ENCODE assay signal across 29 cellular contexts in the genomic region with DNA sequence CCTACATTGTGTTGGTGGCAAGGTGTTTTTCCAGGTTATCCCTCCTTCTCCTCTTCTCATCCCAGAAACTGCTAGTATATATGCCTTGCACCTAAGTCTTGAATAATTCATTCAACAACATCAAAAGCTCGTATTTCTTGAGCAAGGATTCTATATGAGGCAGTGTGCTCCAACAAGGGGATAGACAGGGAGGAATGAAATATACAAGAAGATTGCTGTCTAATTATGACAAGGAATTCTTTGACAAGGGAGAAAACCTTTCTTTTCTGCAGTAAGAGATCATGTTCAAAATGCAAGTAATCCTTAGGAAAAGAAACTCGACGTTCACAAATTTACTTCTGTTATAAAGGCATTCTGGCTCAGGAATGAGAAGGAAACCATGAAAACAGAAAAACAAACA.
"Had no signal": no experiment of that assay in that cellular context is flagged by ENCODE, and none has a peak within 500 bp of the region (broad histone marks: within the 10 kb centered on the region; RNA-seq: fewer than 3 reads in every experiment).

No MANE protein-coding gene starts in this region.

- H3K4me3 Mint-ChIP-seq: stimulated activated effector memory CD8-positive, alpha-beta T cell treated with anti-CD3 and anti-CD28 coated beads, Interleukin-12 subunit alpha, Interleukin-12 subunit beta, amount 100 ng/mL, for 72 hours; stimulated activated memory B cell treated with anti-CD40 and anti-IgM and Interleukin-4, amounts not matched to agents 10 μg/mL and 1 μg/mL and 100 μg/mL, for 72 hours; stimulated activated naive B cell treated with anti-CD40 and anti-IgM and Interleukin-4, amounts not matched to agents 10 μg/mL and 1 μg/mL and 100 μg/mL, for 72 hours; stimulated activated naive CD8-positive, alpha-beta T cell treated with anti-CD3 and anti-CD28 coated beads, Interleukin-15, amount 100 ng/mL, for 72 hours; stimulated activated naive CD8-positive, alpha-beta T cell treated with anti-CD3 and anti-CD28 coated beads, Interleukin-15, Interleukin-2, amounts not matched to agents 100 ng/mL and 50 ng/mL, for 24 hours; type B pancreatic cell had no signal

- H3K27me3 ChIP-seq: stomach, suprapubic skin, testis, thyroid gland, tibial artery, tibial nerve, transverse colon, upper lobe of left lung, upper lobe of right lung, uterus, vagina had no signal

- H3K4me1 ChIP-seq: stomach, suprapubic skin, testis, thyroid gland, tibial artery, tibial nerve, transverse colon, upper lobe of left lung, upper lobe of right lung, uterus, vagina had no signal

- H3K9me3 Mint-ChIP-seq: type B pancreatic cell had no signal

- H3K27ac Mint-ChIP-seq: stimulated activated effector memory CD8-positive, alpha-beta T cell treated with anti-CD3 and anti-CD28 coated beads, Interleukin-12 subunit alpha, Interleukin-12 subunit beta, amount 100 ng/mL, for 72 hours; stimulated activated memory B cell treated with anti-CD40 and anti-IgM and Interleukin-4, amounts not matched to agents 10 μg/mL and 1 μg/mL and 100 μg/mL, for 72 hours; stimulated activated naive B cell treated with anti-CD40 and anti-IgM and Interleukin-4, amounts not matched to agents 10 μg/mL and 1 μg/mL and 100 μg/mL, for 72 hours; stimulated activated naive CD8-positive, alpha-beta T cell treated with anti-CD3 and anti-CD28 coated beads, Interleukin-15, amount 100 ng/mL, for 72 hours; stimulated activated naive CD8-positive, alpha-beta T cell treated with anti-CD3 and anti-CD28 coated beads, Interleukin-15, Interleukin-2, amounts not matched to agents 100 ng/mL and 50 ng/mL, for 24 hours; type B pancreatic cell had no signal

- DNase-seq: stimulated activated CD4-positive, alpha-beta T cell treated with anti-CD3 and anti-CD28 coated beads, Interleukin-2, amount 100 ng/mL, for 48 hours; stimulated activated CD4-positive, alpha-beta T cell treated with anti-CD3 and anti-CD28 coated beads, Interleukin-4, amount 100 ng/mL, for 1 hour; stimulated activated CD4-positive, alpha-beta T cell treated with anti-CD3 and anti-CD28 coated beads, Interleukin-4, amount 100 ng/mL, for 24 hours; stimulated activated CD4-positive, alpha-beta T cell treated with anti-CD3 and anti-CD28 coated beads, Interleukin-4, amount 100 ng/mL, for 4 hours; stimulated activated CD8-positive, alpha-beta memory T cell treated with anti-CD3 and anti-CD28 coated beads, Interleukin-4, amount 100 ng/mL, for 48 hours; stimulated activated naive B cell treated with anti-CD40 and anti-IgM and Interleukin-4, amounts not matched to agents 10 μg/mL and 1 μg/mL and 100 μg/mL, for 72 hours; stimulated activated naive CD4-positive, alpha-beta T cell; stimulated activated naive CD4-positive, alpha-beta T cell treated with Interleukin-2 at 50 U/mL for 16 hours; stimulated activated naive CD8-positive, alpha-beta T cell treated with anti-CD3 and anti-CD28 coated beads, Interleukin-15, amount 100 ng/mL, for 72 hours; stimulated activated naive CD8-positive, alpha-beta T cell treated with anti-CD3 and anti-CD28 coated beads, Interleukin-15, Interleukin-2, amounts not matched to agents 100 U/mL and 50 U/mL, for 24 hours; stomach; substantia nigra; testis; thyroid gland; tibial artery; transverse colon; trophoblast cell; upper lobe of left lung; upper lobe of right lung; uterus had no signal

- H3K27ac ChIP-seq: stomach, suprapubic skin, testis, thoracic aorta, thyroid gland, tibial artery, tibial nerve, transverse colon, upper lobe of left lung, upper lobe of right lung, uterus, vagina had no signal

- H3K4me3 ChIP-seq: stomach, suprapubic skin, testis, thoracic aorta, thyroid gland, tibial artery, tibial nerve, transverse colon, upper lobe of left lung, upper lobe of right lung, uterus, vagina had no signal

- ATAC-seq: stimulated activated effector memory CD8-positive, alpha-beta T cell treated with anti-CD3 and anti-CD28 coated beads, Interleukin-12 subunit alpha, Interleukin-12 subunit beta, amount 100 ng/mL, for 72 hours; stimulated activated memory B cell treated with anti-CD40 and anti-IgM and Interleukin-4, amounts not matched to agents 10 μg/mL and 1 μg/mL and 100 μg/mL, for 72 hours; stimulated activated naive B cell treated with anti-CD40 and anti-IgM and Interleukin-4, amounts not matched to agents 10 μg/mL and 1 μg/mL and 100 μg/mL, for 72 hours; stimulated activated naive CD8-positive, alpha-beta T cell treated with anti-CD3 and anti-CD28 coated beads, Interleukin-15, amount 100 ng/mL, for 72 hours; stimulated activated naive CD8-positive, alpha-beta T cell treated with anti-CD3 and anti-CD28 coated beads, Interleukin-15, Interleukin-2, amounts not matched to agents 100 U/mL and 50 U/mL, for 24 hours; upper lobe of right lung had no signal

- H3K9me3 ChIP-seq: suprapubic skin, testis, thoracic aorta, thyroid gland, tibial artery, tibial nerve, transverse colon, upper lobe of left lung, upper lobe of right lung, uterus, vagina had no signal

- FAIRE-seq: urothelium cell line had no signal

- H3K36me3 ChIP-seq: stomach, suprapubic skin, thoracic aorta, thyroid gland, tibial artery, tibial nerve, transverse colon, upper lobe of left lung, upper lobe of right lung, uterus, vagina had no signal

- H3K27me3 Mint-ChIP-seq: stimulated activated memory B cell treated with anti-CD40 and anti-IgM and Interleukin-4, amounts not matched to agents 10 μg/mL and 1 μg/mL and 100 μg/mL, for 72 hours; stimulated activated naive B cell treated with anti-CD40 and anti-IgM and Interleukin-4, amounts not matched to agents 10 μg/mL and 1 μg/mL and 100 μg/mL, for 72 hours; stimulated activated naive CD8-positive, alpha-beta T cell treated with anti-CD3 and anti-CD28 coated beads, Interleukin-15, amount 100 ng/mL, for 72 hours; stimulated activated naive CD8-positive, alpha-beta T cell treated with anti-CD3 and anti-CD28 coated beads, Interleukin-15, Interleukin-2, amounts not matched to agents 100 ng/mL and 50 ng/mL, for 24 hours; type B pancreatic cell had no signal

- H3K36me3 Mint-ChIP-seq: stimulated activated effector memory CD8-positive, alpha-beta T cell treated with anti-CD3 and anti-CD28 coated beads, Interleukin-12 subunit alpha, Interleukin-12 subunit beta, amount 100 ng/mL, for 72 hours; stimulated activated memory B cell treated with anti-CD40 and anti-IgM and Interleukin-4, amounts not matched to agents 10 μg/mL and 1 μg/mL and 100 μg/mL, for 72 hours; stimulated activated naive B cell treated with anti-CD40 and anti-IgM and Interleukin-4, amounts not matched to agents 10 μg/mL and 1 μg/mL and 100 μg/mL, for 72 hours; type B pancreatic cell had no signal

- H3K4me1 Mint-ChIP-seq: stimulated activated effector memory CD8-positive, alpha-beta T cell treated with anti-CD3 and anti-CD28 coated beads, Interleukin-12 subunit alpha, Interleukin-12 subunit beta, amount 100 ng/mL, for 72 hours; stimulated activated memory B cell treated with anti-CD40 and anti-IgM and Interleukin-4, amounts not matched to agents 10 μg/mL and 1 μg/mL and 100 μg/mL, for 72 hours; stimulated activated naive B cell treated with anti-CD40 and anti-IgM and Interleukin-4, amounts not matched to agents 10 μg/mL and 1 μg/mL and 100 μg/mL, for 72 hours; stimulated activated naive CD8-positive, alpha-beta T cell treated with anti-CD3 and anti-CD28 coated beads, Interleukin-15, amount 100 ng/mL, for 72 hours had no signal
